8 cellular contexts compared by ENCODE assay signal in the genomic region with DNA sequence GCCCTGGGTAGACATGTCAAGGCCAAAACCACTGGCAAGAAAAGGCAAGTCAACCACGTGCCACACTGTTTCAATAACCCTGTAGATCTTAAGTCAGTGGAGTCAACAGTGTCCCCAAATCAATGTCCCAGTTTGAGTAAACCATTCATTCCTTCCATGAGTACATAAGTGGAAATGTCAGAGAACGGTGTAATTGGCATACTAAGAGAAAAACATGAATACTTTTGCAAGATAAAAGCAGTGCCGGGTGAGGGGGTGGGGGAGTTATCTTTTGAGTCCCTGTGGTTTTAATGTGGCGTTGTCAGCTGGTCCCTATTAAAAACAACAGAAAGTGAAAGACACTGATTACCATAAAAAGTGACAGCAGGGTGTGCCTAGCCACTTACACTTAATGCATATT. TPM values are rescaled to one million over a fixed set of nuclear protein-coding genes. Genes with fewer than 3 reads are reported as not detected.
DNase-seq lines count a peak whose midpoint lies in the region; ATAC-seq, FAIRE-seq and TF ChIP-seq lines count a peak whose summit lies in the region.

No MANE protein-coding gene starts in this region.

- no peak overlapping the region for H3K4me2 ChIP-seq in MM.1S (ENCODE audit: low read depth, low read length)

- H3K36me3 Mint-ChIP-seq in activated naive CD8-positive, alpha-beta T cell treated with anti-CD3 and anti-CD28 coated beads, Interleukin-2, amount 50 U/mL, for 24 hours (ENCODE audit: low read depth), result peaks cover 16% of the 10 kb centered on the region
- peaks cover 32% of the 10 kb centered on the region for H3K36me3 Mint-ChIP-seq in stimulated activated naive CD8-positive, alpha-beta T cell treated with anti-CD3 and anti-CD28 coated beads, Interleukin-15, Interleukin-2, amounts not matched to agents 100 ng/mL and 50 ng/mL, for 24 hours (ENCODE audit: low read depth)

- H3K4me1 Mint-ChIP-seq in activated naive CD8-positive, alpha-beta T cell treated with anti-CD3 and anti-CD28 coated beads, Interleukin-2, amount 50 U/mL, for 24 hours, result peaks cover 37% of the 10 kb centered on the region
- peaks cover 36% of the 10 kb centered on the region for H3K4me1 Mint-ChIP-seq in stimulated activated naive CD8-positive, alpha-beta T cell treated with anti-CD3 and anti-CD28 coated beads, Interleukin-15, Interleukin-2, amounts not matched to agents 100 ng/mL and 50 ng/mL, for 24 hours (ENCODE audit: low read depth)

- no peaks in the 10 kb centered on the region for H3K27me3 ChIP-seq in MM.1S (replicated peaks; ENCODE audit: insufficient read depth, low read length)

- peak; percentile 88 for DNase-seq in activated effector memory CD4-positive, alpha-beta T cell treated with anti-CD3 and anti-CD28 coated beads, Interleukin-2, amount 50 U/mL, for 16 hours
- no peak for DNase-seq in activated effector memory CD4-positive, alpha-beta T cell treated with Interleukin-2 at 50 U/mL for 16 hours
- DNase-seq in MM.1S (peak; percentile 34), GM19239 (ENCODE audit: insufficient read length, low spot score) (no peak), NCI-H1092 (lab: John Stamatoyannopoulos, UW) (no peak), H4 (ENCODE audit: low spot score) (no peak)
- peak; percentile 63 for DNase-seq in activated naive CD8-positive, alpha-beta T cell treated with anti-CD3 and anti-CD28 coated beads, Interleukin-2, amount 50 U/mL, for 24 hours

- FAIRE-seq in GM19239 (lab: Jason Lieb, UNC), result no peak

- no peaks in the 10 kb centered on the region for H3K9me3 ChIP-seq in MM.1S (replicated peaks; ENCODE audit: insufficient read depth, low read length)

- H3K4me3 Mint-ChIP-seq in activated naive CD8-positive, alpha-beta T cell treated with anti-CD3 and anti-CD28 coated beads, Interleukin-2, amount 50 U/mL, for 24 hours, result no peak overlapping the region
- H3K4me3 Mint-ChIP-seq in stimulated activated naive CD8-positive, alpha-beta T cell treated with anti-CD3 and anti-CD28 coated beads, Interleukin-15, Interleukin-2, amounts not matched to agents 100 ng/mL and 50 ng/mL, for 24 hours, result peak overlapping the region; percentile 55

- H3K27ac ChIP-seq in MM.1S (ENCODE audit: low read length), result no peak overlapping the region

- peak overlapping the region; percentile 76 for H3K27ac Mint-ChIP-seq in activated naive CD8-positive, alpha-beta T cell treated with anti-CD3 and anti-CD28 coated beads, Interleukin-2, amount 50 U/mL, for 24 hours
- H3K27ac Mint-ChIP-seq in stimulated activated naive CD8-positive, alpha-beta T cell treated with anti-CD3 and anti-CD28 coated beads, Interleukin-15, Interleukin-2, amounts not matched to agents 100 ng/mL and 50 ng/mL, for 24 hours, result peak overlapping the region; percentile 69

- no peak for TF ChIP-seq CTCF in MM.1S (IDR thresholded peaks at IDR 0.05; ENCODE audit: low read length)

- peaks cover 2% of the 10 kb centered on the region; the same call in 1 of the 2 replicates for H3F3A ChIP-seq in MM.1S (ENCODE audit: insufficient read depth, low read length)

- no peak overlapping the region for H3K4me3 ChIP-seq in MM.1S (ENCODE audit: low read length)

- H3K36me3 ChIP-seq in MM.1S (replicated peaks; ENCODE audit: insufficient read depth, low read length), result no peaks in the 10 kb centered on the region

- peak; percentile 99 for ATAC-seq in activated naive CD8-positive, alpha-beta T cell treated with anti-CD3 and anti-CD28 coated beads, Interleukin-2, amount 50 U/mL, for 24 hours

- H3K9me3 Mint-ChIP-seq in activated naive CD8-positive, alpha-beta T cell treated with anti-CD3 and anti-CD28 coated beads, Interleukin-2, amount 50 U/mL, for 24 hours, result peaks cover 1% of the 10 kb centered on the region
- no peaks in the 10 kb centered on the region for H3K9me3 Mint-ChIP-seq in stimulated activated naive CD8-positive, alpha-beta T cell treated with anti-CD3 and anti-CD28 coated beads, Interleukin-15, Interleukin-2, amounts not matched to agents 100 ng/mL and 50 ng/mL, for 24 hours

- no peak overlapping the region for H2AFZ ChIP-seq in MM.1S (ENCODE audit: low read length)

- H3K79me2 ChIP-seq in MM.1S (ENCODE audit: low read length), result no peaks in the 10 kb centered on the region

- H3K4me1 ChIP-seq in MM.1S (ENCODE audit: low read length), result peaks cover 12% of the 10 kb centered on the region; the same call in 1 of the 2 replicates

- H3K9me2 ChIP-seq in MM.1S (replicated peaks; ENCODE audit: insufficient read depth, low read length), result no peaks in the 10 kb centered on the region

- no peak overlapping the region for H3K9ac ChIP-seq in MM.1S (ENCODE audit: low read length)

- H3K27me3 Mint-ChIP-seq in activated naive CD8-positive, alpha-beta T cell treated with anti-CD3 and anti-CD28 coated beads, Interleukin-2, amount 50 U/mL, for 24 hours, result no peaks in the 10 kb centered on the region
- no peaks in the 10 kb centered on the region for H3K27me3 Mint-ChIP-seq in stimulated activated naive CD8-positive, alpha-beta T cell treated with anti-CD3 and anti-CD28 coated beads, Interleukin-15, Interleukin-2, amounts not matched to agents 100 ng/mL and 50 ng/mL, for 24 hours

- no peaks in the 10 kb centered on the region for H4K20me1 ChIP-seq in MM.1S (ENCODE audit: insufficient read depth, low read length)

RNA-seq across cellular contexts. Expression of gene RSU1, which starts 37.8 kb away (rescaled TPM):
- 36.6 and 44.1 TPM in 2 replicates for total RNA-seq in H4 (2014; rRNA removed; shearing (Covaris generic))

Comparison
In these comparisons a context has a peak if more than half of its experiments do, and no peak if none do; other contexts are left out.
1. DNase-seq: peak in activated effector memory CD4-positive, alpha-beta T cell treated with anti-CD3 and anti-CD28 coated beads, Interleukin-2, amount 50 U/mL, for 16 hours (single experiment), MM.1S (single experiment) and activated naive CD8-positive, alpha-beta T cell treated with anti-CD3 and anti-CD28 coated beads, Interleukin-2, amount 50 U/mL, for 24 hours (single experiment); none in activated effector memory CD4-positive, alpha-beta T cell treated with Interleukin-2 at 50 U/mL for 16 hours (single experiment), GM19239 (single experiment), NCI-H1092 (single experiment) and H4 (single experiment).